ENCODE assay signal across 18 cellular contexts in genomic region chr17:34370376-34370996, GRCh38. TPM values are rescaled to one million over a fixed set of nuclear protein-coding genes. Genes with fewer than 3 reads are reported as not detected.
"Had no signal": no experiment of that assay in that cellular context is flagged by ENCODE, and none has a peak within 500 bp of the region (broad histone marks: within the 10 kb centered on the region; RNA-seq: fewer than 3 reads in every experiment).

No MANE protein-coding gene starts in this region.

- H3K4me2 ChIP-seq: neural progenitor cell had no signal

- H3K27ac Mint-ChIP-seq: T-helper 17 cell had no signal

- DNase-seq: activated CD4-positive, alpha-beta T cell treated with anti-CD3 and anti-CD28 coated beads, Interleukin-2, amount 50 U/mL, for 4 hours; activated naive CD4-positive, alpha-beta T cell treated with Interleukin-2 at 50 U/mL for 16 hours; effector memory CD4-positive, alpha-beta T cell; hippocampal formation; retina; stimulated activated CD4-positive, alpha-beta T cell treated with anti-CD3 and anti-CD28 coated beads, Interleukin-15, amount 100 ng/mL, for 24 hours; stimulated activated CD4-positive, alpha-beta T cell treated with anti-CD3 and anti-CD28 coated beads, Interleukin-4, amount 100 ng/mL, for 24 hours; T-helper 17 cell; thyroid gland had no signal

- H3K4me1 Mint-ChIP-seq: neural progenitor cell had no signal

- H3K4me3 ChIP-seq: neural progenitor cell, thyroid gland had no signal

- H3K4me3 Mint-ChIP-seq: neural progenitor cell, T-helper 17 cell had no signal

- H3K27me3 ChIP-seq: neural progenitor cell, thyroid gland had no signal

- ATAC-seq: activated CD4-positive, CD25-positive, alpha-beta regulatory T cell treated with anti-CD3 and anti-CD28 coated beads, Interleukin-2, amount 50 U/mL, for 24 hours; SK-N-SH treated with all-trans-retinoic acid at 6 μM for 48 hours; T-helper 17 cell had no signal

- H3K36me3 Mint-ChIP-seq: neural progenitor cell had no signal

- H3K27ac ChIP-seq: neural progenitor cell, parathyroid adenoma, thyroid gland had no signal

- H2AFZ ChIP-seq: neural progenitor cell, parathyroid adenoma had no signal

- H3K4me1 ChIP-seq: neural progenitor cell, parathyroid adenoma, thyroid gland had no signal

- H3K36me3 ChIP-seq: neural progenitor cell, thyroid gland had no signal

- H3K79me2 ChIP-seq: parathyroid adenoma had no signal

- H3K9me3 ChIP-seq: thyroid gland had no signal

- H3K9me3 Mint-ChIP-seq: neural progenitor cell had no signal

RNA-seq across cellular contexts. Expression of gene CCL1, which starts 7.5 kb away (rescaled TPM):
- total RNA-seq: cardiac septum, epithelial cell of proximal tubule, kidney epithelial cell, liver, skeletal muscle tissue, T-helper 17 cell, thyroid gland had no signal

RNA-seq across cellular contexts. Expression of gene CCL13, which starts 14.2 kb away (rescaled TPM):
- total RNA-seq: epithelial cell of proximal tubule, kidney epithelial cell, T-helper 17 cell had no signal

RNA-seq across cellular contexts. Expression of gene CCL8, which starts 51.3 kb away (rescaled TPM):
- total RNA-seq: epithelial cell of proximal tubule, kidney epithelial cell, liver, T-helper 17 cell, thyroid gland had no signal
